In the genomic region with DNA sequence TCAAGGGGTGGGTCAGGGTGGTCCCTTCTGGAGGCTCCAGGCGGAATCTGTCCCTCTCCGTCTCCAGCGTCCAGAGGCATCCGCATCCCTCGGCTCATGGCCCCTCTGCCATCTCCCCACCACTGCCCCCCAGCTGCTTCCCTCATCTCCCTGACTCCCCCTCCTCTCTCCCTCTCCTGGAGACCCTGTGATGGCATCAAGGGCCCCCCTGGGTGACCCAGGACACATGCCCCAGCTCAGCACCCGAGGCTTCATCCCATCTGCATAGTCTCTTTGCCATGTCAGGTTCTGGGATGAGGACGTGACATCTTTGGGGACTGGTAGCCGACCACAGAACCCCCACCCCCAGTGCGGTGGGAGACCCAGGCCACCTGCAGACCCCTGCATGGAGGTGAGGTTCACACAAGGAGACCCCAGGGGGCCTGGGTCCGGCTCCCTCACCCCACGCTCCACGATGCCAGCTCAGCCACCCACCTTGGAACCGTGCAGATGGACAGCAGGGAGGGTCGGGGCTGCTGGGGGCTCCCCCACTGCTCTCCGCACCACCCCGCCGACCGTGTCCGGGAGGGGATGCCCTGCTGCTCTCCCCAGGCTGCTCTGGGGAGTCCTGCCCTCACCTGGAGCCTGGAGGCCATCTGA, we compare ENCODE assay signal across 19 cellular contexts. TPM values are rescaled to one million over a fixed set of nuclear protein-coding genes. Genes with fewer than 3 reads are reported as not detected.
"Had no signal": no experiment of that assay in that cellular context is flagged by ENCODE, and none has a peak within 500 bp of the region (broad histone marks: within the 10 kb centered on the region; RNA-seq: fewer than 3 reads in every experiment).

No MANE protein-coding gene starts in this region.

- H3K27ac Mint-ChIP-seq: activated CD8-positive, alpha-beta memory T cell treated with anti-CD3 and anti-CD28 coated beads, Interleukin-2, amount 10 ng/mL, durations not matched to agents 7 days and 5 days; activated naive CD8-positive, alpha-beta T cell treated with anti-CD3 and anti-CD28 coated beads for 36 hours; natural killer cell had no signal

- H3K36me3 ChIP-seq: suprapubic skin, upper lobe of left lung had no signal

- H3K4me3 Mint-ChIP-seq: activated CD8-positive, alpha-beta memory T cell treated with anti-CD3 and anti-CD28 coated beads, Interleukin-2, amount 10 ng/mL, durations not matched to agents 7 days and 5 days; activated naive CD8-positive, alpha-beta T cell treated with anti-CD3 and anti-CD28 coated beads for 36 hours; natural killer cell had no signal

- H3K27me3 ChIP-seq: suprapubic skin, upper lobe of left lung had no signal

- H3K27ac ChIP-seq: lower lobe of right lung, suprapubic skin, upper lobe of left lung had no signal

- H3K9me3 Mint-ChIP-seq: activated naive CD8-positive, alpha-beta T cell treated with anti-CD3 and anti-CD28 coated beads for 36 hours; natural killer cell had no signal

- H3K9me3 ChIP-seq: lower lobe of right lung, suprapubic skin, upper lobe of left lung had no signal

- H3K36me3 Mint-ChIP-seq: activated CD8-positive, alpha-beta memory T cell treated with anti-CD3 and anti-CD28 coated beads, Interleukin-2, amount 10 ng/mL, durations not matched to agents 7 days and 5 days; activated naive CD8-positive, alpha-beta T cell treated with anti-CD3 and anti-CD28 coated beads for 36 hours; natural killer cell had no signal

- H3K4me3 ChIP-seq: lower lobe of right lung, suprapubic skin, upper lobe of left lung had no signal

- DNase-seq: activated CD4-positive, alpha-beta T cell treated with anti-CD3 and anti-CD28 coated beads for 1 hour; activated CD4-positive, alpha-beta T cell treated with anti-CD3 and anti-CD28 coated beads, Interleukin-2, amount 50 U/mL, for 48 hours; activated CD8-positive, alpha-beta memory T cell treated with anti-CD3 and anti-CD28 coated beads, Interleukin-2, amount 10 ng/mL, durations not matched to agents 7 days and 5 days; activated gamma-delta T cell treated with Interleukin-2 at 50 U/mL for 16 hours; activated naive CD8-positive, alpha-beta T cell treated with anti-CD3 and anti-CD28 coated beads for 36 hours; activated T-cell treated with anti-CD3 and anti-CD28 coated beads, Interleukin-2, amount 50 U/mL, for 48 hours; effector memory CD4-positive, alpha-beta T cell; natural killer cell; occipital lobe; stimulated activated CD4-positive, alpha-beta T cell treated with anti-CD3 and anti-CD28 coated beads, Interleukin-2, amount 100 ng/mL, for 48 hours; stimulated activated CD8-positive, alpha-beta memory T cell treated with anti-CD3 and anti-CD28 coated beads, Interleukin-4, amount 100 ng/mL, for 48 hours; stimulated activated naive CD8-positive, alpha-beta T cell treated with anti-CD3 and anti-CD28 coated beads, Interleukin-15, Interleukin-2, amounts not matched to agents 100 U/mL and 50 U/mL, for 24 hours; SW 1271 had no signal

- ATAC-seq: activated CD8-positive, alpha-beta memory T cell treated with anti-CD3 and anti-CD28 coated beads, Interleukin-2, amount 10 ng/mL, durations not matched to agents 7 days and 5 days; lower lobe of right lung; natural killer cell; sciatic nerve; stimulated activated naive CD8-positive, alpha-beta T cell treated with anti-CD3 and anti-CD28 coated beads, Interleukin-15, Interleukin-2, amounts not matched to agents 100 U/mL and 50 U/mL, for 24 hours had no signal

RNA-seq across cellular contexts. Expression of a gene that starts 12.4 kb away (rescaled TPM):
- total RNA-seq: bronchial epithelial cell, occipital lobe, pulmonary artery endothelial cell had no signal

RNA-seq across cellular contexts. Expression of a gene that starts 29.2 kb away (rescaled TPM):
- total RNA-seq: bronchial epithelial cell, lower lobe of right lung, natural killer cell, occipital lobe, pulmonary artery endothelial cell, sciatic nerve, suprapubic skin, upper lobe of left lung had no signal

RNA-seq across cellular contexts. Expression of a gene that starts 41.8 kb away (rescaled TPM):
- total RNA-seq: activated naive CD8-positive, alpha-beta T cell treated with anti-CD3 and anti-CD28 coated beads for 36 hours; bronchial epithelial cell; lower lobe of right lung; occipital lobe; pulmonary artery endothelial cell; sciatic nerve; suprapubic skin had no signal
